21 cellular contexts compared by ENCODE assay signal in the genomic region with DNA sequence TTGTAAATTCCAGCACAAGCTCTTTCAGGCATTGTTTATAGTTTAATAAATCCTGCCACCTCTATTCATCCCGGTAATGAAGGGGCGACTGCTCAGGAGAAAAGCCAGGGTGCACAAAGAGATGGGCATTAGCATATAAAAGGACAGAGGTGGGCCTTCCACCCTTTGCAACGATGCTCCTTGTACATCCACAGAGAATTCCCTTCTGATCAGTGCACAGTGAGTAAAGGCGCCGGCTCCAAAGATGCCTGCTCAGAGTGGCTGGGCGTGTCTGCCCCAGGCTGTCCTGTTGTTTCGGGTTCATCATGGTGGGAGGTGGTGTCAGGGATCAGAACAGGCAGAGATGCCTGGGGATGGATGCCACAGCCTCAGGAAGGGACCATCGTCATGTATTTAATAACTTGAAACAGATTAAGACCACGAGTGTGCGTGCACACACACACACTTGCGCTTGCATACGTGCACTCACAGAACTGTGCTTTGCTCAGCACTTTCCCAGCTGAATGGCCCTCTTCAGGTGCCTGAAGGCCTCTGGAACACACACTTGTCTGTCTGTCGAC.
DNase-seq lines count a peak whose midpoint lies in the region; ATAC-seq, FAIRE-seq and TF ChIP-seq lines count a peak whose summit lies in the region.
"Had no signal": no experiment of that assay in that cellular context is flagged by ENCODE, and none has a peak within 500 bp of the region (broad histone marks: within the 10 kb centered on the region; RNA-seq: fewer than 3 reads in every experiment).

No MANE protein-coding gene starts in this region.

- H3K4me1 ChIP-seq in HAP-1 (peaks cover 34% of the 10 kb centered on the region), transverse colon (no peaks in the 10 kb centered on the region), small intestine (ENCODE audit: control insufficient read depth in 2 of 2, insufficient read depth in 1 of 2, low read depth in 1 of 2, low read length in 1 of 2) (no peaks in the 10 kb centered on the region)

- intact Hi-C loops in left ventricle myocardium superior (cut with micrococcal nuclease) = no loop called here
- intact Hi-C loops in Right ventricle myocardium superior (cut with DNase I) = no loop called here
- intact Hi-C loops in transverse colon (cut with DNase I; ENCODE audit: low total_unique reads) = no loop called here

- H3K9me3 ChIP-seq in HAP-1 = no peaks in the 10 kb centered on the region
- H3K9me3 ChIP-seq in transverse colon = no peaks in the 10 kb centered on the region
- H3K9me3 ChIP-seq in small intestine (ENCODE audit: control insufficient read depth, low read depth) = no peaks in the 10 kb centered on the region
- H3K9me3 ChIP-seq: SJSA1 had no signal

- no peak overlapping the region for H3K27ac ChIP-seq in transverse colon
- no peak overlapping the region for H3K27ac ChIP-seq in small intestine (ENCODE audit: low read depth in 1 of 2, low read length in 1 of 2)
- H3K27ac ChIP-seq: SJSA1 had no signal

- H3K27me3 ChIP-seq in HAP-1 (ENCODE audit: low read depth) (no peaks in the 10 kb centered on the region), transverse colon (no peaks in the 10 kb centered on the region), small intestine (ENCODE audit: control insufficient read depth in 2 of 2, insufficient read depth in 2 of 2, low read length in 2 of 2) (no peaks in the 10 kb centered on the region)
- H3K27me3 ChIP-seq: SJSA1 had no signal

- DNase-seq in left ventricle myocardium superior (peak; percentile 10), Right ventricle myocardium superior (no peak), HAP-1 (ENCODE audit: low spot score in 2 of 2) (peak; percentile 92 to 99), iPS-NIHi11 (ENCODE audit: low spot score) (peak; percentile 4), transverse colon (peak; percentile 3), small intestine (no peak), GM13976 (ENCODE audit: low spot score) (no peak), T-helper 2 cell (no peak)
- DNase-seq: ACHN, COR-L47, DMS 273 treated with DMSO at 0.1 percent for 48 hours, GF-D8, Karpas-422, NCI-H1436, NCI-H1930, NCI-H226, PC-3 had no signal

- WGBS in transverse colon (ENCODE audit: low coverage in 1 of 2), 2 donors = 90% methylated on average over 13 of the region's 13 CpGs; no CpG with 5 or more reads in 1 of the 2 donors
- WGBS in small intestine, 3 donors = 93 to 95% (median 95%) methylated on average over 13 of the region's 13 CpGs

- TF ChIP-seq CTCF in transverse colon (IDR thresholded peaks at IDR 0.05) (no peak), GM13976 (IDR thresholded peaks at IDR 0.05; ENCODE audit: borderline replicate concordance, control extremely low read depth, extremely low read depth, insufficient read depth, missing control alignments) (no peak)

- in situ Hi-C loops in HAP-1 (cut with MboI; ENCODE audit: low sequenced_read_pairs) = no loop called here
- in situ Hi-C loops in transverse colon (cut with MboI; ENCODE audit: low pct_ligation_motif_present in 1 of 4, low pct_unique_long_range_greater_than_20kb in 1 of 4, low sequenced_read_pairs in 3 of 4) = no loop called here
- in situ Hi-C loops in GM13976 (cut with MboI; ENCODE audit: low sequenced_read_pairs, unreplicated experiment) = no loop called here

- H3K4me3 ChIP-seq in HAP-1 (no peak overlapping the region), transverse colon (no peak overlapping the region), small intestine (ENCODE audit: low read depth in 1 of 2, low read length in 2 of 2) (no peak overlapping the region)
- H3K4me3 ChIP-seq: SJSA1 had no signal

- TF ChIP-seq POLR2A in transverse colon (IDR thresholded peaks at IDR 0.05) = no peak

- H3K36me3 ChIP-seq in HAP-1 (replicated peaks) (no peaks in the 10 kb centered on the region), transverse colon (no peaks in the 10 kb centered on the region), small intestine (ENCODE audit: control insufficient read depth in 2 of 2, insufficient read depth in 2 of 2, low read length in 2 of 2) (no peaks in the 10 kb centered on the region)
- H3K36me3 ChIP-seq: SJSA1 had no signal

- TF ChIP-seq EP300 in transverse colon (IDR thresholded peaks at IDR 0.05; ENCODE audit: low read depth) = no peak

- no peak for FAIRE-seq in small intestine (lab: Jason Lieb, UNC)
- FAIRE-seq: GM19239, H54, HTR-8/SVneo had no signal

- ATAC-seq in left ventricle myocardium superior (no peak), Right ventricle myocardium superior (ENCODE audit: poor library complexity) (no peak)
- ATAC-seq: PC-3 had no signal

Comparison
In these comparisons a context has a peak if more than half of its experiments do, and no peak if none do; other contexts are left out.
1. DNase-seq: peak in left ventricle myocardium superior (single experiment), HAP-1 (2 of 2), iPS-NIHi11 (single experiment) and transverse colon (single experiment); none in Right ventricle myocardium superior (single experiment), small intestine (single experiment), GM13976 (single experiment) and T-helper 2 cell (0 of 5).